ENCODE assay signal across 9 cellular contexts in the genomic region with DNA sequence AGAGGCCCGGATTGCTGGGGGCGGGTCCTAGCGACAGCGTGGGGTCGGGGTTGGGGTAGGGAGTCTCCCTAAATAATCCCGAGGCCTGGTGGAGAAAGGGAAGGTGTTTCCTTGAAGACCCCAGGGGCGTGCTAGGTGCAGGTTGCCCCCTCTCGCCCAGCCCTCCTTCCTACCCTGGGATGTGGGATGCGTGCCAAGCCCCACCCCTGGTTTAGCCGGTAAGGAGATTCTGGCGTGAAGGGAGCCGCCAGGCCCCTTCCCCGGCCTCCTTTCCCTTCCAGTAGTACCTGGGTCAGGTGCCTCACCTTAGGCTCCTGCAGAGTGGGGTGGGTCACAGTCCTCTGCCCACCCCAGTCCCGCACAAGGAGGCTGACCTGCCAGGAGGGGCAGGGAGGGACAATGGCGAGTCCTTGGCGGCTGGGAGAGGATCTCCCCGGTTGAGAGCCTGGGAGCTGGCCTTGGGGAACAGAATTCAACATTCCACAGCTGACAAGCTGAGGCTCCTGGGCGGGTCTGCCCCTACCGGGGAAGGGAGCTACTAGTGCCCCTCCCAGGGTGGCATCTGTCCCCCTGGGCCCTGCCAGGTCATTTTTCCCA. TPM values are rescaled to one million over a fixed set of nuclear protein-coding genes. Genes with fewer than 3 reads are reported as not detected.
DNase-seq lines count a peak whose midpoint lies in the region; ATAC-seq and TF ChIP-seq lines count a peak whose summit lies in the region.
"Had no signal": no experiment of that assay in that cellular context is flagged by ENCODE, and none has a peak within 500 bp of the region (broad histone marks: within the 10 kb centered on the region; RNA-seq: fewer than 3 reads in every experiment).

No MANE protein-coding gene starts in this region.

- no peak overlapping the region for H3K27ac Mint-ChIP-seq in activated T-cell treated with anti-CD3 and anti-CD28 coated beads, Interleukin-2, amount 50 U/mL, for 72 hours

- intact Hi-C loops in left cardiac atrium (cut with DNase I) (loop anchor here (5.0 to 10.0 kb wide), 3 partner anchors 71 to 203 kb away; partner anchors contain the start of gene FAF2 (in 1 of the 2)), prostate gland (cut with DNase I) (loop anchor here (10.0 kb wide), 1 partner anchor 233 kb away; the partner anchor contains the start of gene CLTB)

- no peaks in the 10 kb centered on the region for H3K36me3 ChIP-seq in prostate gland

- TF ChIP-seq CTCF in C4-2B (conservative IDR thresholded peaks at IDR 0.05) (no peak), prostate gland (IDR thresholded peaks at IDR 0.05) (no peak)

- H3K27ac ChIP-seq in C4-2B (peak overlapping the region; percentile 70), prostate gland (peak overlapping the region; percentile 48 to 63)

- H3K27me3 ChIP-seq in prostate gland (replicated peaks; ENCODE audit: insufficient read depth): no peaks in the 10 kb centered on the region

- no peak for TF ChIP-seq POLR2A in prostate gland (IDR thresholded peaks at IDR 0.05)

- WGBS in prostate gland: 2% methylated on average over 15 of the region's 19 CpGs

- no peak for ATAC-seq in activated T-cell treated with anti-CD3 and anti-CD28 coated beads, Interleukin-2, amount 50 U/mL, for 72 hours (replicated peaks in 1 of 2)
- peak in 1 of 2 donors; percentile 4 for ATAC-seq in left cardiac atrium
- ATAC-seq in HG03039 (IDR thresholded peaks at IDR 0.05; ENCODE audit: unreplicated experiment): no peak

- H3K27me3 Mint-ChIP-seq in activated T-cell treated with anti-CD3 and anti-CD28 coated beads, Interleukin-2, amount 50 U/mL, for 72 hours (ENCODE audit: low read depth): peaks cover 5% of the 10 kb centered on the region

- no peaks in the 10 kb centered on the region for H3K36me3 Mint-ChIP-seq in activated T-cell treated with anti-CD3 and anti-CD28 coated beads, Interleukin-2, amount 50 U/mL, for 72 hours (ENCODE audit: insufficient read depth in 2 of 2)

- peak overlapping the region; percentile 54 to 64 for H3K4me3 ChIP-seq in prostate gland

- no peaks in the 10 kb centered on the region for H3K9me3 ChIP-seq in prostate gland

- peak overlapping the region; percentile 84 to 85 for H3K4me3 Mint-ChIP-seq in activated T-cell treated with anti-CD3 and anti-CD28 coated beads, Interleukin-2, amount 50 U/mL, for 72 hours

- no peaks in the 10 kb centered on the region for H3K9me3 Mint-ChIP-seq in activated T-cell treated with anti-CD3 and anti-CD28 coated beads, Interleukin-2, amount 50 U/mL, for 72 hours

- H3K4me1 Mint-ChIP-seq in activated T-cell treated with anti-CD3 and anti-CD28 coated beads, Interleukin-2, amount 50 U/mL, for 72 hours (ENCODE audit: low read depth): peaks cover 53% of the 10 kb centered on the region

- DNase-seq in HT-29 (ENCODE audit: low spot score): peak; percentile 48
- peak in 1 of 2 donors; percentile 27 for DNase-seq in activated T-cell treated with anti-CD3 and anti-CD28 coated beads, Interleukin-2, amount 50 U/mL, for 72 hours
- peak; percentile 67 for DNase-seq in left cardiac atrium
- DNase-seq in prostate gland (ENCODE audit: low spot score): peak; percentile 61
- no peak for DNase-seq in GOT3 (lab: John Stamatoyannopoulos, UW)
- DNase-seq in OCI-M2 (lab: John Stamatoyannopoulos, UW; ENCODE audit: unreplicated experiment): no peak

- peaks cover 4% of the 10 kb centered on the region for H3K4me1 ChIP-seq in prostate gland (replicated peaks)

RNA-seq across cellular contexts. Expression of gene TSPAN17, which starts 0.7 kb away (rescaled TPM):
- 25.6 and 34.2 TPM in 2 replicates for total RNA-seq in HT-29 (2014; rRNA removed; shearing (Covaris generic))
- total RNA-seq in activated T-cell treated with anti-CD3 and anti-CD28 coated beads, Interleukin-2, amount 50 U/mL, for 72 hours: 10 to 100 TPM; 25.3 to 31.8 TPM
- 10 to 100 TPM; 21.2 to 25.6 TPM for total RNA-seq in left cardiac atrium
- 10 to 100 TPM; 17.6 to 38.1 TPM for total RNA-seq in prostate gland

RNA-seq across cellular contexts. Expression of gene EIF4E1B, which starts 17.5 kb away (rescaled TPM):
- not detected in 2 replicates for total RNA-seq in HT-29 (2014; rRNA removed; shearing (Covaris generic))
- total RNA-seq in activated T-cell treated with anti-CD3 and anti-CD28 coated beads, Interleukin-2, amount 50 U/mL, for 72 hours: not detected
- total RNA-seq in left cardiac atrium (not detected), prostate gland (1 to 10 TPM in 1 of 2 donors, not detected in 1; 1.6 TPM)
- total RNA-seq: NCI-H460 had no signal

RNA-seq across cellular contexts. Expression of gene SNCB, which starts 17.6 kb away (rescaled TPM):
- total RNA-seq in HT-29 (2014; rRNA removed; shearing (Covaris generic)): not detected in 2 replicates
- total RNA-seq in activated T-cell treated with anti-CD3 and anti-CD28 coated beads, Interleukin-2, amount 50 U/mL, for 72 hours: under 1 TPM in 1 of 2 donors, not detected in 1; 0.81 TPM
- total RNA-seq in left cardiac atrium (1 to 10 TPM in 1 of 2 donors, under 1 TPM in 1; 0.74 to 1.3 TPM), prostate gland (not detected)

RNA-seq across cellular contexts. Expression of gene GPRIN1, which starts 38.0 kb away (rescaled TPM):
- total RNA-seq in HT-29 (2014; rRNA removed; shearing (Covaris generic)): 4.3 and 5.6 TPM in 2 replicates
- total RNA-seq in activated T-cell treated with anti-CD3 and anti-CD28 coated beads, Interleukin-2, amount 50 U/mL, for 72 hours: 1 to 10 TPM; 1.4 to 2.0 TPM
- total RNA-seq in left cardiac atrium: under 1 TPM; 0.81 to 0.97 TPM
- total RNA-seq in prostate gland: 1 to 10 TPM in 1 of 2 donors, under 1 TPM in 1; 0.14 to 6.6 TPM

Comparison
In these comparisons a context has a peak if more than half of its experiments do, and no peak if none do; other contexts are left out.
1. DNase-seq: peak in HT-29 (single experiment), left cardiac atrium (single experiment) and prostate gland (single experiment); none in GOT3 (single experiment) and OCI-M2 (single experiment).